ENCODE assay signal across 13 cellular contexts in the genomic region with DNA sequence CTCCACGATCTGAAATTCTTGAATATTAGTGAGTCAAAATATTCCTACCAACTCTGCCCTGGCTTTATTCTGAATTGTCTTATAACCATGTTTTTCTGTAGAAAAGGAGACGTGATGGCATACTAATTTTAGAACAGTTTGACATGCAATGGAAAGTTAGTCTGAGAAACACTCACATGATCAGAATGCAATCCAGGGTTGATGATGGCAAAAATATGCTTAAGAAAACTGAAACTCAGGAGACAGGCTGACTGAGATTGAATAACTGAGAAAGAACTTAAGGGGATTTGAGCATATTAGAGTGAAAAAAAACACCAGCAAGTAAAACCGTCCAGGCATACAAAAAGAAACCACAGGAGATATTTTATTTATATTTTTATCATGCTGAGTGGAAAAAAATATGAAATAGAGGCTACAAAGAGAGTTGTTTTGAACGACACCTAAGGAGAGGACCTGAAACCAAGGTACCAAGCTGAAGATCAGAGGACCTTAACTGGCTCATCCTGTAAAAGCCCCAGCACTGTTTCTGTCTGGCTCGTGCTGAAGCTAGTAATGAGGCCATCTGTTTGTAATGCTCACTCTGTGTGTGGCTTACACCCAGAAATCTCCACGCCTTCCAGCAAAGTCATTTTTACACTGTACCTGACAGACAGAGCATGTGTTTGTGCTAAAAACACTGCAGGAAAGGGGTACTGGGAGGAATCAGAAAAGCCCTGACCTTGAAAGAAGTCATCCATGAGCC.
A peak's percentile ranks its signal among the peaks of the same experiment; 100 is the strongest.
DNase-seq lines count a peak whose midpoint lies in the region; ATAC-seq and TF ChIP-seq lines count a peak whose summit lies in the region.
"Had no signal": no experiment of that assay in that cellular context is flagged by ENCODE, and none has a peak within 500 bp of the region (broad histone marks: within the 10 kb centered on the region; RNA-seq: fewer than 3 reads in every experiment).

No MANE protein-coding gene starts in this region.

- no peaks in the 10 kb centered on the region for H3K27me3 Mint-ChIP-seq in HFFc6 (ENCODE audit: insufficient read depth)
- H3K27me3 Mint-ChIP-seq in activated CD4-positive, alpha-beta memory T cell treated with anti-CD3 and anti-CD28 coated beads for 36 hours, result peaks cover 1% of the 10 kb centered on the region
- H3K27me3 Mint-ChIP-seq: activated naive CD8-positive, alpha-beta T cell treated with anti-CD3 and anti-CD28 coated beads, Interleukin-2, amount 10 ng/mL, durations not matched to agents 7 days and 5 days had no signal

- H3K4me1 ChIP-seq in lower lobe of right lung (no peaks in the 10 kb centered on the region), thymus (ENCODE audit: control insufficient read depth, insufficient read depth, low read length) (no peaks in the 10 kb centered on the region)

- H3K27me3 ChIP-seq in lower lobe of right lung (ENCODE audit: low read depth) (no peaks in the 10 kb centered on the region), thymus (ENCODE audit: control insufficient read depth, insufficient read depth) (no peaks in the 10 kb centered on the region)

- H3K36me3 Mint-ChIP-seq in HFFc6 (ENCODE audit: low read depth), result no peaks in the 10 kb centered on the region
- no peaks in the 10 kb centered on the region for H3K36me3 Mint-ChIP-seq in activated CD4-positive, alpha-beta memory T cell treated with anti-CD3 and anti-CD28 coated beads for 36 hours
- H3K36me3 Mint-ChIP-seq: activated naive CD8-positive, alpha-beta T cell treated with anti-CD3 and anti-CD28 coated beads, Interleukin-2, amount 10 ng/mL, durations not matched to agents 7 days and 5 days; T-cell had no signal

- peaks cover 8% of the 10 kb centered on the region for H3K9me3 Mint-ChIP-seq in HFFc6
- H3K9me3 Mint-ChIP-seq in activated CD4-positive, alpha-beta memory T cell treated with anti-CD3 and anti-CD28 coated beads for 36 hours, result no peaks in the 10 kb centered on the region
- H3K9me3 Mint-ChIP-seq: activated naive CD8-positive, alpha-beta T cell treated with anti-CD3 and anti-CD28 coated beads, Interleukin-2, amount 10 ng/mL, durations not matched to agents 7 days and 5 days; T-cell had no signal

- DNase-seq in HFFc6 (peak; percentile 1), cerebellar cortex (ENCODE audit: low spot score) (peak; percentile 7), lower lobe of right lung (no peak), midbrain (lab: John Stamatoyannopoulos, UW) (no peak)
- DNase-seq in activated CD4-positive, alpha-beta memory T cell treated with anti-CD3 and anti-CD28 coated beads for 36 hours, result no peak
- DNase-seq: activated CD4-positive, alpha-beta T cell treated with anti-CD3 and anti-CD28 coated beads, Interleukin-2, amount 50 U/mL, for 48 hours; activated naive CD8-positive, alpha-beta T cell treated with anti-CD3 and anti-CD28 coated beads, Interleukin-2, amount 10 ng/mL, durations not matched to agents 7 days and 5 days; left colon; T-cell had no signal

- intact Hi-C loops in lower lobe of right lung (cut with DNase I), result no loop called here
- intact Hi-C loops in activated CD4-positive, alpha-beta memory T cell treated with anti-CD3 and anti-CD28 coated beads for 36 hours (cut with micrococcal nuclease), result loop anchor here (10.0 kb wide), 1 partner anchor 174 kb away; no protein-coding TSS in a partner anchor

- POLR2A ChIA-PET in activated CD4-positive, alpha-beta memory T cell treated with anti-CD3 and anti-CD28 coated beads for 36 hours (lab: Charles Lee), result no interaction called here

- H3K36me3 ChIP-seq in lower lobe of right lung, result no peaks in the 10 kb centered on the region
- no peaks in the 10 kb centered on the region for H3K36me3 ChIP-seq in thymus (ENCODE audit: control insufficient read depth, insufficient read depth)

- H3K4me1 Mint-ChIP-seq in HFFc6 (ENCODE audit: low read depth), result no peaks in the 10 kb centered on the region
- no peaks in the 10 kb centered on the region for H3K4me1 Mint-ChIP-seq in activated CD4-positive, alpha-beta memory T cell treated with anti-CD3 and anti-CD28 coated beads for 36 hours (ENCODE audit: low read depth)
- H3K4me1 Mint-ChIP-seq: activated naive CD8-positive, alpha-beta T cell treated with anti-CD3 and anti-CD28 coated beads, Interleukin-2, amount 10 ng/mL, durations not matched to agents 7 days and 5 days; T-cell had no signal

- ATAC-seq in lower lobe of right lung, result no peak
- no peak for ATAC-seq in GM21717 (IDR thresholded peaks at IDR 0.05; ENCODE audit: unreplicated experiment)
- no peak for ATAC-seq in HG03095 (IDR thresholded peaks at IDR 0.05; ENCODE audit: unreplicated experiment)
- ATAC-seq: HCT116, left colon, T-cell had no signal

- TF ChIP-seq CTCF in HFFc6 (IDR thresholded peaks at IDR 0.05), result no peak
- TF ChIP-seq CTCF in lower lobe of right lung (IDR thresholded peaks at IDR 0.05), result no peak

- WGBS in thymus, result 83% methylated on average over 6 of the region's 6 CpGs

- H3K27ac Mint-ChIP-seq in HFFc6, result no peak overlapping the region
- H3K27ac Mint-ChIP-seq in activated CD4-positive, alpha-beta memory T cell treated with anti-CD3 and anti-CD28 coated beads for 36 hours, result no peak overlapping the region
- H3K27ac Mint-ChIP-seq: activated naive CD8-positive, alpha-beta T cell treated with anti-CD3 and anti-CD28 coated beads, Interleukin-2, amount 10 ng/mL, durations not matched to agents 7 days and 5 days; T-cell had no signal

- H3K4me3 ChIP-seq in lower lobe of right lung, result no peak overlapping the region
- H3K4me3 ChIP-seq in thymus (ENCODE audit: low read length), result no peak overlapping the region

- H3K27ac ChIP-seq in lower lobe of right lung, result peak overlapping the region; percentile 56
- H3K27ac ChIP-seq in thymus (ENCODE audit: low read depth), result peak overlapping the region; percentile 33

- H3K9me3 ChIP-seq in lower lobe of right lung, result no peaks in the 10 kb centered on the region
- no peaks in the 10 kb centered on the region for H3K9me3 ChIP-seq in thymus (ENCODE audit: control insufficient read depth)

- no peak overlapping the region for H3K4me3 Mint-ChIP-seq in HFFc6
- H3K4me3 Mint-ChIP-seq in activated CD4-positive, alpha-beta memory T cell treated with anti-CD3 and anti-CD28 coated beads for 36 hours, result no peak overlapping the region
- H3K4me3 Mint-ChIP-seq: activated naive CD8-positive, alpha-beta T cell treated with anti-CD3 and anti-CD28 coated beads, Interleukin-2, amount 10 ng/mL, durations not matched to agents 7 days and 5 days; T-cell had no signal

- CTCF ChIA-PET in activated CD4-positive, alpha-beta memory T cell treated with anti-CD3 and anti-CD28 coated beads for 36 hours (lab: Charles Lee), result no interaction called here

Comparison
In these comparisons a context has a peak if more than half of its experiments do, and no peak if none do; other contexts are left out.
1. DNase-seq: peak in HFFc6 (single experiment) and cerebellar cortex (single experiment); none in lower lobe of right lung (single experiment), midbrain (single experiment) and activated CD4-positive, alpha-beta memory T cell treated with anti-CD3 and anti-CD28 coated beads for 36 hours (single experiment).